1 cellular context compared by ENCODE assay signal in the genomic region with DNA sequence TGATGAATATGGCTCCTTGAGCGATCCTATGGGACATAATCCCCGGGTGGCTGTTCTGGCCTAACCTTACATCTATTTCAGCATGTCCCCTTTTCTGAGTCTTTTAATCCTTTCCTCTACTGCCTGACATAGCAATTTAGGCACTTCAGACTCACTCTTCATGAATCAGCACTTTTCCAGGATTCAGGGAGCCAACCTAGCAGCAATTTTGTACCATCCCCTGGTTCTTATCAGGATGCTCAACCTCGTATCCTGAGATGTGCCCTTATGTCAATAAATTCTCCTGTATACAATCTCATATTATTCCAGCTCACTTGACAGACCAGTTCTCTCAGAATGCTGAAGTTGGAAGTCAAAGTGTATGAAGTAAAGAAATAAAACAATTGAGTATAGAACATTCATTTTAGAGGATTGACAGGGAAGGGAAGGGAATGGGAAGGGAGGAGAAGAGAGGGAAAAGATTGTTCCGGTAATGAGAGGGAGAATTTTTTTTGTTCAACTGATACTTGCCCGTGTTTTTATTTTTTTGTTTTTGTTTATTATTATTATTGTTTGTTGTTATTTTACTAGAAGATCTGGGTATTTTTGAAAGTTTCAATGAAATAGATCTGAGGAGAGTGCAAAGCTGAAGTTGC.
TF ChIP-seq lines count a peak whose summit lies in the region.

No MANE protein-coding gene starts in this region.

TF ChIP-seq in H1, 55 proteins besides CTCF, POLR2A, EP300 and RAD21:
- TF ChIP-seq MAFK (IDR thresholded peaks at IDR 0.05; ENCODE audit: low read depth, low read length) (peak; percentile 38; the same call in 1 of the 2 replicates), KDM5A (IDR thresholded peaks at IDR 0.05; ENCODE audit: low read length) (no peak), BACH1 (IDR thresholded peaks at IDR 0.05; ENCODE audit: low read length) (peak; percentile 85), JUND (IDR thresholded peaks at IDR 0.05; ENCODE audit: low read length) (no peak)
TF ChIP-seq in H1: peak in this region for 2.
